ENCODE assay signal across 20 cellular contexts in the genomic region with DNA sequence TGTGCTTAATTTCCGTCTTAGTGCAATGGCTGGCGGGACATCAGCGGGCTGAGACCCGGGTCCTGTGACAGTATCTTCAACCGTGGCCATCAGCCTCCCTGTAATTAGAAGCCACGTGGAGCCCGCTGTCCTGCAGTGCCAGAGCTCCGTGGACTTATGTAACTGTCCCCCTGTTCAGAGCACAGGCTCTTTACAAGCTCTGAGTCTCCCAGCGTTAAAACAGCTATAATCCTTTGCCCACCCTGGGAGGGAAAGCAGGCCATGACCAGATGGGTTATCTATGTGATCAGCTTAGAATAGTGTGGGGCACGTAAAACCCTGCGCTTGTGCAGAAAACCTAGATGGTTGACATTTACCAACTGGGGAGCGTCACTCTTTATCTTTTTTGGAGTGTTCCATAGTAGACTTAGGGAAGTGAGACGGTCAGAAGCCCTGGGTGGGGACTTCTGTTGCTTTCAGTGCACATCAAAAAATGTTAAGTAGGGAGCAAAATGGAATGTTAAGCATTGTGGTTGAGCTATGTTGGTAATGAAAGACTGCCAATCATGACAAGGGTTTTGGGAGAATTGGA.
DNase-seq lines count a peak whose midpoint lies in the region; TF ChIP-seq lines count a peak whose summit lies in the region.
"Had no signal": no experiment of that assay in that cellular context is flagged by ENCODE, and none has a peak within 500 bp of the region (broad histone marks: within the 10 kb centered on the region; RNA-seq: fewer than 3 reads in every experiment).

No MANE protein-coding gene starts in this region.

- H3K27ac ChIP-seq in right atrium auricular region, result peak overlapping the region; percentile 61 to 80
- H3K27ac ChIP-seq in thyroid gland, result peak overlapping the region in 1 of 3 donors; percentile 48
- H3K27ac ChIP-seq in MM.1S (ENCODE audit: low read length), result no peak overlapping the region
- H3K27ac ChIP-seq: epithelial cell of prostate, gastroesophageal sphincter, transverse colon had no signal

- peaks cover 0 to 31% of the 10 kb centered on the region in 2 donors for H3K4me1 ChIP-seq in right atrium auricular region
- peaks cover 12 to 21% of the 10 kb centered on the region in 2 donors for H3K4me1 ChIP-seq in thyroid gland
- no peaks in the 10 kb centered on the region for H3K4me1 ChIP-seq in MM.1S (ENCODE audit: low read length)

- TF ChIP-seq CTCF in astrocyte of the cerebellum (IDR thresholded peaks at IDR 0.05; ENCODE audit: low read depth, low read length, missing control alignments), result no peak
- TF ChIP-seq CTCF in right atrium auricular region (IDR thresholded peaks at IDR 0.05), result no peak
- TF ChIP-seq CTCF in thyroid gland (IDR thresholded peaks at IDR 0.05), result no peak
- no peak for TF ChIP-seq CTCF in MM.1S (IDR thresholded peaks at IDR 0.05; ENCODE audit: low read length)

- H3K4me2 ChIP-seq in MM.1S (ENCODE audit: low read depth, low read length), result no peak overlapping the region

- H3K4me3 ChIP-seq in astrocyte of the cerebellum (ENCODE audit: low read depth, low read length) (no peak overlapping the region), right atrium auricular region (no peak overlapping the region), thyroid gland (replicated peaks in 1 of 3) (no peak overlapping the region), MM.1S (ENCODE audit: low read length) (no peak overlapping the region)
- H3K4me3 ChIP-seq: gastroesophageal sphincter, transverse colon had no signal

- 52 to 57% methylated on average over 13 of the region's 13 CpGs for WGBS in thyroid gland, 2 donors

- H3K79me2 ChIP-seq in MM.1S (ENCODE audit: low read length), result no peaks in the 10 kb centered on the region

- H3K9ac ChIP-seq in MM.1S (ENCODE audit: low read length), result no peak overlapping the region

- no peaks in the 10 kb centered on the region for H3K27me3 ChIP-seq in right atrium auricular region
- no peaks in the 10 kb centered on the region for H3K27me3 ChIP-seq in thyroid gland
- H3K27me3 ChIP-seq in MM.1S (replicated peaks; ENCODE audit: insufficient read depth, low read length), result no peaks in the 10 kb centered on the region
- H3K27me3 ChIP-seq: gastroesophageal sphincter, transverse colon had no signal

- H3F3A ChIP-seq in MM.1S (ENCODE audit: insufficient read depth, low read length), result no peaks in the 10 kb centered on the region

- H3K9me3 ChIP-seq in right atrium auricular region (no peaks in the 10 kb centered on the region), thyroid gland (no peaks in the 10 kb centered on the region), MM.1S (replicated peaks; ENCODE audit: insufficient read depth, low read length) (no peaks in the 10 kb centered on the region)
- H3K9me3 ChIP-seq: gastroesophageal sphincter, transverse colon had no signal

- DNase-seq in NCI-H1092 treated with DMSO at 0.1 percent for 48 hours (lab: John Stamatoyannopoulos, UW) (peak; percentile 22), NCI-H1092 (lab: John Stamatoyannopoulos, UW) (no peak), astrocyte of the cerebellum (ENCODE audit: low read depth) (peak; percentile 49), right atrium auricular region (ENCODE audit: low spot score) (no peak), thyroid gland (peak; percentile 31 to 65), SW480 (ENCODE audit: low spot score) (no peak), MM.1S (no peak)
- no peak for DNase-seq in activated effector memory CD4-positive, alpha-beta T cell treated with anti-CD3 and anti-CD28 coated beads, Interleukin-2, amount 50 U/mL, for 16 hours
- DNase-seq: 8988T; activated CD4-positive, alpha-beta T cell treated with anti-CD3 and anti-CD28 coated beads for 36 hours; activated CD8-positive, alpha-beta memory T cell treated with anti-CD3 and anti-CD28 coated beads, Interleukin-2, amount 50 U/mL, for 4 hours; CD4-positive, CD25-positive, alpha-beta regulatory T cell; DND-41; naive B cell; NCI-H1436 treated with DMSO at 0.1 percent for 48 hours; NCI-H226; T-helper 9 cell; transverse colon had no signal

- H2AFZ ChIP-seq in MM.1S (ENCODE audit: low read length), result no peak overlapping the region

- no peaks in the 10 kb centered on the region for H3K9me2 ChIP-seq in MM.1S (replicated peaks; ENCODE audit: insufficient read depth, low read length)

- intact Hi-C loops in thyroid gland (cut with DNase I), result no loop called here

- H3K36me3 ChIP-seq in right atrium auricular region (no peaks in the 10 kb centered on the region), thyroid gland (no peaks in the 10 kb centered on the region), MM.1S (replicated peaks; ENCODE audit: insufficient read depth, low read length) (no peaks in the 10 kb centered on the region)
- H3K36me3 ChIP-seq: gastroesophageal sphincter, transverse colon had no signal

- H4K20me1 ChIP-seq in MM.1S (ENCODE audit: insufficient read depth, low read length), result no peaks in the 10 kb centered on the region

- no peak for TF ChIP-seq POLR2A in thyroid gland (IDR thresholded peaks at IDR 0.05)

- in situ Hi-C loops in astrocyte of the cerebellum (cut with HindIII; ENCODE audit: low sequenced_read_pairs), result no loop called here

Comparison
In these comparisons a context has a peak if more than half of its experiments do, and no peak if none do; other contexts are left out.
1. DNase-seq: peak in NCI-H1092 treated with DMSO at 0.1 percent for 48 hours (single experiment), astrocyte of the cerebellum (single experiment) and thyroid gland (2 of 2); none in NCI-H1092 (single experiment), right atrium auricular region (single experiment), activated effector memory CD4-positive, alpha-beta T cell treated with anti-CD3 and anti-CD28 coated beads, Interleukin-2, amount 50 U/mL, for 16 hours (single experiment), SW480 (single experiment) and MM.1S (single experiment).